In the genomic region with DNA sequence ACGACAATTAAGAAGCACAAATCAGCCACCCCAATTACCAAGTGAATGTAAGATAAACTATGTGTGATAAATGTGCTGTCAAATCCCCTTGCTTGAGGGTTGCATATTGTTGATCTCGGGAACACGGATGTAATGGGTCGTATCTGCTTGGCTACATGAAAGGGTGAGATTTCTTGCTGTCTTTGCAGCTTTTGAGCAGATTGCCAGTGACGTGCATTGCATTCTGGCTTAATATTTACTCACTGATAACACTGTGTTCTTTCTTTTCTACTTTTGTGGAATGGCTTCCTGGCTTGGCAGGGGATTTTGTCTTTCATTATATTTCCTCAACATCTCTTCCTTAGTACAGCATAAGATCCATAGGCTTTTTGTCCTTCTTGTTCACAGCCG, we compare ENCODE assay signal across 16 cellular contexts. TPM values are rescaled to one million over a fixed set of nuclear protein-coding genes. Genes with fewer than 3 reads are reported as not detected.
DNase-seq lines count a peak whose midpoint lies in the region; ATAC-seq, FAIRE-seq and TF ChIP-seq lines count a peak whose summit lies in the region.
"Had no signal": no experiment of that assay in that cellular context is flagged by ENCODE, and none has a peak within 500 bp of the region (broad histone marks: within the 10 kb centered on the region; RNA-seq: fewer than 3 reads in every experiment).

No MANE protein-coding gene starts in this region.

- peaks cover 75% of the 10 kb centered on the region for H3K27me3 ChIP-seq in iPS-20b (ENCODE audit: insufficient read depth, low read length)
- H3K27me3 ChIP-seq in pancreas = peaks cover 0 to 5% (median 0%) of the 10 kb centered on the region in 4 donors
- H3K27me3 ChIP-seq: testis had no signal

- no peak overlapping the region for H3K9ac ChIP-seq in iPS-20b (ENCODE audit: low read depth, low read length)

- no peaks in the 10 kb centered on the region for H3K36me3 ChIP-seq in iPS-20b (ENCODE audit: insufficient read depth, low read depth, low read length)
- H3K36me3 ChIP-seq in pancreas = no peaks in the 10 kb centered on the region
- H3K36me3 ChIP-seq: spleen had no signal

- H3K9me3 ChIP-seq in iPS-20b (ENCODE audit: insufficient read depth, low read depth, low read length) (no peaks in the 10 kb centered on the region), pancreas (no peaks in the 10 kb centered on the region)
- H3K9me3 ChIP-seq: spleen, testis had no signal

- H3K4me3 ChIP-seq in iPS-20b (ENCODE audit: low read length) = peak overlapping the region; percentile 50
- H3K4me3 ChIP-seq in pancreas = no peak overlapping the region
- H3K4me3 ChIP-seq: spleen, testis had no signal

- intact Hi-C loops in pancreas (cut with DNase I) = no loop called here

- DNase-seq in HFFc6 (no peak), amniotic epithelial cell (ENCODE audit: low read depth) (peak; percentile 67), pancreas (peak in 3 of 6 donors; percentile 31 to 39 (median 33)), middle frontal gyrus (ENCODE audit: extremely low spot score, low spot score) (no peak), RKO (ENCODE audit: low spot score) (no peak)
- no peak for DNase-seq in stimulated activated naive CD4-positive, alpha-beta T cell (lab: John Stamatoyannopoulos, UW)
- no peak for DNase-seq in stimulated activated CD4-positive, alpha-beta T cell treated with anti-CD3 and anti-CD28 coated beads, Interleukin-12 subunit alpha, Interleukin-12 subunit beta, amount 100 ng/mL, for 4 hours
- DNase-seq: activated naive CD4-positive, alpha-beta T cell treated with Interleukin-2 at 50 U/mL for 16 hours; activated T-cell treated with anti-CD3 and anti-CD28 coated beads for 4 hours; aorta; Karpas-422; spleen; testis had no signal

- no peak overlapping the region for H3K27ac ChIP-seq in iPS-20b (ENCODE audit: low read length)
- peak overlapping the region in 3 of 4 donors; percentile 30 to 64 (median 38) for H3K27ac ChIP-seq in pancreas
- H3K27ac ChIP-seq: spleen, testis had no signal

- H3K36me3 Mint-ChIP-seq in HFFc6 (ENCODE audit: low read depth) = no peaks in the 10 kb centered on the region
- H3K36me3 Mint-ChIP-seq: natural killer cell treated with Interleukin-12 subunit alpha and Interleukin-12 subunit beta and Interleukin-15 and Interleukin-18, amount 100 ng/mL, for 72 hours had no signal

- peak overlapping the region; percentile 29 for H3K4me3 Mint-ChIP-seq in HFFc6
- H3K4me3 Mint-ChIP-seq: natural killer cell treated with Interleukin-12 subunit alpha and Interleukin-12 subunit beta and Interleukin-15 and Interleukin-18, amount 100 ng/mL, for 72 hours had no signal

- peaks cover 48% of the 10 kb centered on the region for H3K4me1 Mint-ChIP-seq in HFFc6 (ENCODE audit: low read depth)

- no peak for TF ChIP-seq CTCF in HFFc6 (IDR thresholded peaks at IDR 0.05)
- TF ChIP-seq CTCF in pancreas (IDR thresholded peaks at IDR 0.05) = no peak

- ATAC-seq in pancreas = peak; percentile 85 to 93 (median 91)
- ATAC-seq: natural killer cell treated with Interleukin-12 subunit alpha and Interleukin-12 subunit beta and Interleukin-15 and Interleukin-18, amount 100 ng/mL, for 72 hours had no signal

- H3K4me1 ChIP-seq in iPS-20b (ENCODE audit: insufficient read depth, low read length) (peaks cover 8% of the 10 kb centered on the region; the same call in 1 of the 2 replicates), pancreas (peaks cover 6 to 19% (median 13%) of the 10 kb centered on the region in 3 donors)
- H3K4me1 ChIP-seq: testis had no signal

- WGBS in pancreas, 2 donors = 3% methylated on average over 6 of the region's 6 CpGs

- H3K9me3 Mint-ChIP-seq in HFFc6 = no peaks in the 10 kb centered on the region
- H3K9me3 Mint-ChIP-seq: natural killer cell treated with Interleukin-12 subunit alpha and Interleukin-12 subunit beta and Interleukin-15 and Interleukin-18, amount 100 ng/mL, for 72 hours had no signal

- no peak overlapping the region for H3K27ac Mint-ChIP-seq in HFFc6
- H3K27ac Mint-ChIP-seq: natural killer cell treated with Interleukin-12 subunit alpha and Interleukin-12 subunit beta and Interleukin-15 and Interleukin-18, amount 100 ng/mL, for 72 hours had no signal

- H3K27me3 Mint-ChIP-seq in HFFc6 (ENCODE audit: insufficient read depth) = peaks cover 9% of the 10 kb centered on the region

- no peak for FAIRE-seq in pancreas (lab: Jason Lieb, UNC)
- FAIRE-seq: colon had no signal

RNA-seq across cellular contexts. Expression of a gene that starts 10.5 kb away (rescaled TPM):
- 10 to 100 TPM; 34.5 to 58.6 (median 41.0) TPM for total RNA-seq in HFFc6 (2021; fragmentation: NEBNext Ultra II Directional; extraction: Animal tissue kit (Norgen Biotek cat#: 25700))
- total RNA-seq in pancreas = 10 to 100 TPM; 15.3 to 28.2 (median 24.8) TPM
- polyA plus RNA-seq in pancreas = 10 to 100 TPM; 13.1 to 29.6 TPM

RNA-seq across cellular contexts. Expression of a gene that starts 43.7 kb away (rescaled TPM):
- 10 to 100 TPM; 37.2 to 82.0 (median 77.1) TPM for total RNA-seq in HFFc6 (2021; fragmentation: NEBNext Ultra II Directional; extraction: Animal tissue kit (Norgen Biotek cat#: 25700))
- 1 to 10 TPM in 4 of 6 donors, under 1 TPM in 2; 0.51 to 1.9 (median 1.1) TPM for total RNA-seq in pancreas
- polyA plus RNA-seq in pancreas = under 1 TPM; 0.61 to 0.80 TPM

RNA-seq across cellular contexts. Expression of a gene that starts 44.1 kb away (rescaled TPM):
- total RNA-seq in HFFc6 (2021; fragmentation: NEBNext Ultra II Directional; extraction: Animal tissue kit (Norgen Biotek cat#: 25700)) = 10 to 100 TPM; 32.1 to 40.5 (median 34.6) TPM
- total RNA-seq in pancreas = 10 to 100 TPM; 12.1 to 17.5 (median 16.2) TPM
- 10 to 100 TPM in 1 of 2 donors, 1 to 10 TPM in 1; 4.5 to 13.0 TPM for polyA plus RNA-seq in pancreas

Comparison
In these comparisons a context has a peak if more than half of its experiments do, and no peak if none do; other contexts are left out.
1. RNA of a gene that starts 43.7 kb away (total RNA-seq): 37.2 to 82.0 TPM in HFFc6; 0.51 to 1.9 TPM in pancreas; every median in the first group is over 10 times any median in the second.